ENCODE assay signal across 1 cellular context in the genomic region with DNA sequence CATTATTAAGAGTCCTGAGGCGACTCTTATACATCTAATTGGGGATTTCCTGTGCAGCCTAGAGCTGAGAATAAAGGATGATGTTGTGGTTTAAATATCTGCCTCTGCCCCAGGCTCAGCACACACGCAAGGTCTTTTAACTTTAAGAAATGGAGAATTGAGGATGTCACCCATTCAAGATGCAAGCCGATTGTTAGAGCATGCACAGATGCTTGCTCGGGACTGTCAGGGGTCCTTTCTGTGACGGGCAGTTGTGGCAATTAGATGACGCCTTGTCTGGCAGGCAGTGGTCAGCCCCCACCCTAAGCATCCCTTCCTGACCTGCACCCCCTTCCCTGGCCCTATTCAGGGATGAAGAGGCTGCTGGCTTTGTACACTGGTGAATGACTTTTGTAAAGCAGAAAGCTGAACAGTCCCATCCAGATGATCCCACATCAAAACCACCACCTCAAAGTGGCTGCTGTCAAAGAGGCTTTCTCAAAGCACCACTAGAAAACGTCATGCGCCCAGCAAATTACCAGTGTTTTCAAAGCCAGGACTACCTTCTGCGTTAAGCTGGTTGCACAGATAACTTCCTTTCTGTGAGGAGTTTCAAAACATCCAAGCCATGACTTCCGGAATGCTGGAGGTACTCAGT.
TF ChIP-seq lines count a peak whose summit lies in the region.

No MANE protein-coding gene starts in this region.

TF ChIP-seq in K562, 482 proteins besides CTCF, POLR2A, EP300 and RAD21 (continued from another document):
- TF ChIP-seq, protein P1, sequence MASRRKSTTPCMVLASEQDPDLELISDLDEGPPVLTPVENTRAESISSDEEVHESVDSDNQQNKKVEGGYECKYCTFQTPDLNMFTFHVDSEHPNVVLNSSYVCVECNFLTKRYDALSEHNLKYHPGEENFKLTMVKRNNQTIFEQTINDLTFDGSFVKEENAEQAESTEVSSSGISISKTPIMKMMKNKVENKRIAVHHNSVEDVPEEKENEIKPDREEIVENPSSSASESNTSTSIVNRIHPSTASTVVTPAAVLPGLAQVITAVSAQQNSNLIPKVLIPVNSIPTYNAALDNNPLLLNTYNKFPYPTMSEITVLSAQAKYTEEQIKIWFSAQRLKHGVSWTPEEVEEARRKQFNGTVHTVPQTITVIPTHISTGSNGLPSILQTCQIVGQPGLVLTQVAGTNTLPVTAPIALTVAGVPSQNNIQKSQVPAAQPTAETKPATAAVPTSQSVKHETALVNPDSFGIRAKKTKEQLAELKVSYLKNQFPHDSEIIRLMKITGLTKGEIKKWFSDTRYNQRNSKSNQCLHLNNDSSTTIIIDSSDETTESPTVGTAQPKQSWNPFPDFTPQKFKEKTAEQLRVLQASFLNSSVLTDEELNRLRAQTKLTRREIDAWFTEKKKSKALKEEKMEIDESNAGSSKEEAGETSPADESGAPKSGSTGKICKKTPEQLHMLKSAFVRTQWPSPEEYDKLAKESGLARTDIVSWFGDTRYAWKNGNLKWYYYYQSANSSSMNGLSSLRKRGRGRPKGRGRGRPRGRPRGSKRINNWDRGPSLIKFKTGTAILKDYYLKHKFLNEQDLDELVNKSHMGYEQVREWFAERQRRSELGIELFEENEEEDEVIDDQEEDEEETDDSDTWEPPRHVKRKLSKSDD (conservative IDR thresholded peaks at IDR 0.05; ENCODE audit: low read length): no peak
- TF ChIP-seq SP2 (IDR thresholded peaks at IDR 0.05; ENCODE audit: extremely low read depth, low read depth, low read length, poor library complexity, severe bottlenecking): no peak
